Comparison of ENCODE assay signal across 1 cellular context in the genomic region with DNA sequence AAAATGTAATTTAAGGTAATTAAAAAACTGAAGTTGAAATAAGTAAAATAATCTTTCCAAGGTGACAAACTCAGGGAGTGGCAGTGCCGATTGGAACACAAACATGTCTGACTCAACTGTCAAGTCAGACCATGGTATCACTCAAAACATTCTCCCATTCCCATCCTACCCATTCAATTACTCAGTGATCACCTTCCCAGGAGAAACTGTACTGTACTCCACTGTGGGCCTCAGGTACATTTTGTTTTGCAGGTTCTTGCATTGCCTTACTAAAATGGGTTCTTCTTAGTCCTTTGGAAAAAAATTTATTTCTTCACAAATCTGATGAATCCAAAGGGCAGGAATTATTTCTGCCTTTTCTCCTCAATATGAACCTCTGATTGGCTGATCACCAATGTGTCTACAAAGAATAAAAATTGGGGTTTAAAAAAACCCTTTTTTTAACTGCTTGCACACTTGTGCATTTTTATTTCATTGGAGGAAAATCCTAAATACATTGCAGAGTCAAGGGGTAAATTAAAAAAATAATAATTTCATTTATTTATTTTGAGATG.
TF ChIP-seq lines count a peak whose summit lies in the region.

No MANE protein-coding gene starts in this region.

TF ChIP-seq in K562, 482 proteins besides CTCF, POLR2A, EP300 and RAD21 (continued from another document):
- TF ChIP-seq, protein P1, sequence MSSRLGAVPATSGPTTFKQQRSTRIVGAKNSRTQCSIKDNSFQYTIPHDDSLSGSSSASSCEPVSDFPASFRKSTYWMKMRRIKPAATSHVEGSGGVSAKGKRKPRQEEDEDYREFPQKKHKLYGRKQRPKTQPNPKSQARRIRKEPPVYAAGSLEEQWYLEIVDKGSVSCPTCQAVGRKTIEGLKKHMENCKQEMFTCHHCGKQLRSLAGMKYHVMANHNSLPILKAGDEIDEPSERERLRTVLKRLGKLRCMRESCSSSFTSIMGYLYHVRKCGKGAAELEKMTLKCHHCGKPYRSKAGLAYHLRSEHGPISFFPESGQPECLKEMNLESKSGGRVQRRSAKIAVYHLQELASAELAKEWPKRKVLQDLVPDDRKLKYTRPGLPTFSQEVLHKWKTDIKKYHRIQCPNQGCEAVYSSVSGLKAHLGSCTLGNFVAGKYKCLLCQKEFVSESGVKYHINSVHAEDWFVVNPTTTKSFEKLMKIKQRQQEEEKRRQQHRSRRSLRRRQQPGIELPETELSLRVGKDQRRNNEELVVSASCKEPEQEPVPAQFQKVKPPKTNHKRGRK (tag; IDR thresholded peaks at IDR 0.05) = 0 out of 2 replicates have a peak, but pooled peaks have one; percentile 13
- TF ChIP-seq ZNF445 (CRISPR knock-in tag; IDR thresholded peaks at IDR 0.05; ENCODE audit: low read depth) (no peak), FOXM1 (IDR thresholded peaks at IDR 0.05; ENCODE audit: low read depth) (no peak), FOXM1 (CRISPR knock-in tag; IDR thresholded peaks at IDR 0.05; ENCODE audit: low read depth) (no peak), BRD4 (IDR thresholded peaks at IDR 0.05) (peak; percentile 82; the same call in 1 of the 2 replicates), ZNF766 (CRISPR knock-in tag; conservative IDR thresholded peaks at IDR 0.05) (peak; percentile 44; the same call in 1 of the 2 replicates), ZNF444 (CRISPR knock-in tag; IDR thresholded peaks at IDR 0.05) (no peak), ILK (tag; IDR thresholded peaks at IDR 0.05; ENCODE audit: borderline replicate concordance, low read depth) (no peak), NFYB (IDR thresholded peaks at IDR 0.05; ENCODE audit: extremely low read depth, insufficient read length) (no peak), NBN (IDR thresholded peaks at IDR 0.05; ENCODE audit: low read depth) (no peak), NEUROD1 (IDR thresholded peaks at IDR 0.05; ENCODE audit: borderline replicate concordance, low read depth, low read length, partially characterized antibody) (no peak), PHTF2 (CRISPR knock-in tag; IDR thresholded peaks at IDR 0.05) (no peak), ETV1 (tag; conservative IDR thresholded peaks at IDR 0.05; ENCODE audit: low read depth) (no peak), PURB (CRISPR knock-in tag; IDR thresholded peaks at IDR 0.05; ENCODE audit: low read depth) (no peak), ZNF232 (CRISPR knock-in tag; IDR thresholded peaks at IDR 0.05) (no peak), TAF15 (IDR thresholded peaks at IDR 0.05; ENCODE audit: low read depth, low read length) (no peak), FOXA3 (CRISPR knock-in tag; conservative IDR thresholded peaks at IDR 0.05 in 1 of 2, IDR thresholded peaks at IDR 0.05 in 1 of 2) (no peak), TAL1 (IDR thresholded peaks at IDR 0.05) (no peak), ZNF316 (IDR thresholded peaks at IDR 0.05) (no peak), GABPA (tag; conservative IDR thresholded peaks at IDR 0.05; ENCODE audit: low read depth) (peak; percentile 39; the same call in 1 of the 2 replicates), MTF1 (CRISPR knock-in tag; IDR thresholded peaks at IDR 0.05; ENCODE audit: borderline replicate concordance) (no peak; the same call in 1 of the 2 replicates), ZNF57 (CRISPR knock-in tag; IDR thresholded peaks at IDR 0.05) (no peak), KLF6 (CRISPR knock-in tag; IDR thresholded peaks at IDR 0.05; ENCODE audit: borderline replicate concordance) (peak; percentile 67; the same call in 1 of the 2 replicates), ETS2 (tag; IDR thresholded peaks at IDR 0.05; ENCODE audit: borderline replicate concordance, poor library complexity, severe bottlenecking) (no peak), MECOM (CRISPR knock-in tag; IDR thresholded peaks at IDR 0.05) (0 out of 2 replicates have a peak, but pooled peaks have one; percentile 51), RHOXF2B (CRISPR knock-in tag; conservative IDR thresholded peaks at IDR 0.05) (0 out of 2 replicates have a peak, but pooled peaks have one; percentile 68), SMC3 (conservative IDR thresholded peaks at IDR 0.05; ENCODE audit: insufficient read depth, low read depth, low read length) (no peak), EHMT2 (IDR thresholded peaks at IDR 0.05) (no peak), ZNF175 (CRISPR knock-in tag; IDR thresholded peaks at IDR 0.05; ENCODE audit: low read depth) (0 out of 2 replicates have a peak, but pooled peaks have one; percentile 27), MCM7 (IDR thresholded peaks at IDR 0.05) (no peak), CCNT2 (IDR thresholded peaks at IDR 0.05; ENCODE audit: borderline replicate concordance, extremely low read depth, insufficient read length, low read depth, low read length) (no peak), LEF1 (IDR thresholded peaks at IDR 0.05) (no peak), GTF2F1 (IDR thresholded peaks at IDR 0.05; ENCODE audit: low read depth, low read length) (no peak), COPS2 (conservative IDR thresholded peaks at IDR 0.05) (no peak), XRCC3 (IDR thresholded peaks at IDR 0.05) (no peak), ZNF644 (tag; IDR thresholded peaks at IDR 0.05; ENCODE audit: low read depth) (peak; percentile 49; the same call in 1 of the 2 replicates), ATF1 (CRISPR knock-in tag; IDR thresholded peaks at IDR 0.05) (no peak), ATF1 (tag; IDR thresholded peaks at IDR 0.05) (no peak), ZZZ3 (IDR thresholded peaks at IDR 0.05) (no peak)
- TF ChIP-seq, protein P2, sequence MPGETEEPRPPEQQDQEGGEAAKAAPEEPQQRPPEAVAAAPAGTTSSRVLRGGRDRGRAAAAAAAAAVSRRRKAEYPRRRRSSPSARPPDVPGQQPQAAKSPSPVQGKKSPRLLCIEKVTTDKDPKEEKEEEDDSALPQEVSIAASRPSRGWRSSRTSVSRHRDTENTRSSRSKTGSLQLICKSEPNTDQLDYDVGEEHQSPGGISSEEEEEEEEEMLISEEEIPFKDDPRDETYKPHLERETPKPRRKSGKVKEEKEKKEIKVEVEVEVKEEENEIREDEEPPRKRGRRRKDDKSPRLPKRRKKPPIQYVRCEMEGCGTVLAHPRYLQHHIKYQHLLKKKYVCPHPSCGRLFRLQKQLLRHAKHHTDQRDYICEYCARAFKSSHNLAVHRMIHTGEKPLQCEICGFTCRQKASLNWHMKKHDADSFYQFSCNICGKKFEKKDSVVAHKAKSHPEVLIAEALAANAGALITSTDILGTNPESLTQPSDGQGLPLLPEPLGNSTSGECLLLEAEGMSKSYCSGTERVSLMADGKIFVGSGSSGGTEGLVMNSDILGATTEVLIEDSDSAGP (CRISPR knock-in tag; IDR thresholded peaks at IDR 0.05) = no peak
- TF ChIP-seq, protein P3, sequence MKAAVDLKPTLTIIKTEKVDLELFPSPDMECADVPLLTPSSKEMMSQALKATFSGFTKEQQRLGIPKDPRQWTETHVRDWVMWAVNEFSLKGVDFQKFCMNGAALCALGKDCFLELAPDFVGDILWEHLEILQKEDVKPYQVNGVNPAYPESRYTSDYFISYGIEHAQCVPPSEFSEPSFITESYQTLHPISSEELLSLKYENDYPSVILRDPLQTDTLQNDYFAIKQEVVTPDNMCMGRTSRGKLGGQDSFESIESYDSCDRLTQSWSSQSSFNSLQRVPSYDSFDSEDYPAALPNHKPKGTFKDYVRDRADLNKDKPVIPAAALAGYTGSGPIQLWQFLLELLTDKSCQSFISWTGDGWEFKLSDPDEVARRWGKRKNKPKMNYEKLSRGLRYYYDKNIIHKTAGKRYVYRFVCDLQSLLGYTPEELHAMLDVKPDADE (conservative IDR thresholded peaks at IDR 0.05; ENCODE audit: control insufficient read depth, low read depth, low read length) = no peak
- TF ChIP-seq, protein P4, sequence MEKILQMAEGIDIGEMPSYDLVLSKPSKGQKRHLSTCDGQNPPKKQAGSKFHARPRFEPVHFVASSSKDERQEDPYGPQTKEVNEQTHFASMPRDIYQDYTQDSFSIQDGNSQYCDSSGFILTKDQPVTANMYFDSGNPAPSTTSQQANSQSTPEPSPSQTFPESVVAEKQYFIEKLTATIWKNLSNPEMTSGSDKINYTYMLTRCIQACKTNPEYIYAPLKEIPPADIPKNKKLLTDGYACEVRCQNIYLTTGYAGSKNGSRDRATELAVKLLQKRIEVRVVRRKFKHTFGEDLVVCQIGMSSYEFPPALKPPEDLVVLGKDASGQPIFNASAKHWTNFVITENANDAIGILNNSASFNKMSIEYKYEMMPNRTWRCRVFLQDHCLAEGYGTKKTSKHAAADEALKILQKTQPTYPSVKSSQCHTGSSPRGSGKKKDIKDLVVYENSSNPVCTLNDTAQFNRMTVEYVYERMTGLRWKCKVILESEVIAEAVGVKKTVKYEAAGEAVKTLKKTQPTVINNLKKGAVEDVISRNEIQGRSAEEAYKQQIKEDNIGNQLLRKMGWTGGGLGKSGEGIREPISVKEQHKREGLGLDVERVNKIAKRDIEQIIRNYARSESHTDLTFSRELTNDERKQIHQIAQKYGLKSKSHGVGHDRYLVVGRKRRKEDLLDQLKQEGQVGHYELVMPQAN (IDR thresholded peaks at IDR 0.05; ENCODE audit: borderline replicate concordance) = no peak
- TF ChIP-seq, protein P5, sequence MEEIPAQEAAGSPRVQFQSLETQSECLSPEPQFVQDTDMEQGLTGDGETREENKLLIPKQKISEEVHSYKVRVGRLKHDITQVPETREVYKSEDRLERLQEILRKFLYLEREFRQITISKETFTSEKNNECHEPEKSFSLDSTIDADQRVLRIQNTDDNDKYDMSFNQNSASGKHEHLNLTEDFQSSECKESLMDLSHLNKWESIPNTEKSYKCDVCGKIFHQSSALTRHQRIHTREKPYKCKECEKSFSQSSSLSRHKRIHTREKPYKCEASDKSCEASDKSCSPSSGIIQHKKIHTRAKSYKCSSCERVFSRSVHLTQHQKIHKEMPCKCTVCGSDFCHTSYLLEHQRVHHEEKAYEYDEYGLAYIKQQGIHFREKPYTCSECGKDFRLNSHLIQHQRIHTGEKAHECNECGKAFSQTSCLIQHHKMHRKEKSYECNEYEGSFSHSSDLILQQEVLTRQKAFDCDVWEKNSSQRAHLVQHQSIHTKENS (CRISPR knock-in tag; IDR thresholded peaks at IDR 0.05) = no peak
- TF ChIP-seq, protein P6, sequence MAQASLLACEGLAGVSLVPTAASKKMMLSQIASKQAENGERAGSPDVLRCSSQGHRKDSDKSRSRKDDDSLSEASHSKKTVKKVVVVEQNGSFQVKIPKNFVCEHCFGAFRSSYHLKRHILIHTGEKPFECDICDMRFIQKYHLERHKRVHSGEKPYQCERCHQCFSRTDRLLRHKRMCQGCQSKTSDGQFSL (CRISPR knock-in tag; IDR thresholded peaks at IDR 0.05) = no peak
- TF ChIP-seq, protein P6 (tag; IDR thresholded peaks at IDR 0.05) = peak in 1 of 2 experiments; percentile 82; a peak in 1 of 4 replicates
- TF ChIP-seq, protein P7, sequence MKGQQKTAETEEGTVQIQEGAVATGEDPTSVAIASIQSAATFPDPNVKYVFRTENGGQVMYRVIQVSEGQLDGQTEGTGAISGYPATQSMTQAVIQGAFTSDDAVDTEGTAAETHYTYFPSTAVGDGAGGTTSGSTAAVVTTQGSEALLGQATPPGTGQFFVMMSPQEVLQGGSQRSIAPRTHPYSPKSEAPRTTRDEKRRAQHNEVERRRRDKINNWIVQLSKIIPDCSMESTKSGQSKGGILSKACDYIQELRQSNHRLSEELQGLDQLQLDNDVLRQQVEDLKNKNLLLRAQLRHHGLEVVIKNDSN (CRISPR knock-in tag; IDR thresholded peaks at IDR 0.05) = no peak
- TF ChIP-seq, protein P8, sequence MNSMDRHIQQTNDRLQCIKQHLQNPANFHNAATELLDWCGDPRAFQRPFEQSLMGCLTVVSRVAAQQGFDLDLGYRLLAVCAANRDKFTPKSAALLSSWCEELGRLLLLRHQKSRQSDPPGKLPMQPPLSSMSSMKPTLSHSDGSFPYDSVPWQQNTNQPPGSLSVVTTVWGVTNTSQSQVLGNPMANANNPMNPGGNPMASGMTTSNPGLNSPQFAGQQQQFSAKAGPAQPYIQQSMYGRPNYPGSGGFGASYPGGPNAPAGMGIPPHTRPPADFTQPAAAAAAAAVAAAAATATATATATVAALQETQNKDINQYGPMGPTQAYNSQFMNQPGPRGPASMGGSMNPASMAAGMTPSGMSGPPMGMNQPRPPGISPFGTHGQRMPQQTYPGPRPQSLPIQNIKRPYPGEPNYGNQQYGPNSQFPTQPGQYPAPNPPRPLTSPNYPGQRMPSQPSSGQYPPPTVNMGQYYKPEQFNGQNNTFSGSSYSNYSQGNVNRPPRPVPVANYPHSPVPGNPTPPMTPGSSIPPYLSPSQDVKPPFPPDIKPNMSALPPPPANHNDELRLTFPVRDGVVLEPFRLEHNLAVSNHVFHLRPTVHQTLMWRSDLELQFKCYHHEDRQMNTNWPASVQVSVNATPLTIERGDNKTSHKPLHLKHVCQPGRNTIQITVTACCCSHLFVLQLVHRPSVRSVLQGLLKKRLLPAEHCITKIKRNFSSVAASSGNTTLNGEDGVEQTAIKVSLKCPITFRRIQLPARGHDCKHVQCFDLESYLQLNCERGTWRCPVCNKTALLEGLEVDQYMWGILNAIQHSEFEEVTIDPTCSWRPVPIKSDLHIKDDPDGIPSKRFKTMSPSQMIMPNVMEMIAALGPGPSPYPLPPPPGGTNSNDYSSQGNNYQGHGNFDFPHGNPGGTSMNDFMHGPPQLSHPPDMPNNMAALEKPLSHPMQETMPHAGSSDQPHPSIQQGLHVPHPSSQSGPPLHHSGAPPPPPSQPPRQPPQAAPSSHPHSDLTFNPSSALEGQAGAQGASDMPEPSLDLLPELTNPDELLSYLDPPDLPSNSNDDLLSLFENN (IDR thresholded peaks at IDR 0.05; ENCODE audit: low read depth in 2 of 2, low read length in 2 of 2) = no peak
